29 cellular contexts compared by ENCODE assay signal in the genomic region with DNA sequence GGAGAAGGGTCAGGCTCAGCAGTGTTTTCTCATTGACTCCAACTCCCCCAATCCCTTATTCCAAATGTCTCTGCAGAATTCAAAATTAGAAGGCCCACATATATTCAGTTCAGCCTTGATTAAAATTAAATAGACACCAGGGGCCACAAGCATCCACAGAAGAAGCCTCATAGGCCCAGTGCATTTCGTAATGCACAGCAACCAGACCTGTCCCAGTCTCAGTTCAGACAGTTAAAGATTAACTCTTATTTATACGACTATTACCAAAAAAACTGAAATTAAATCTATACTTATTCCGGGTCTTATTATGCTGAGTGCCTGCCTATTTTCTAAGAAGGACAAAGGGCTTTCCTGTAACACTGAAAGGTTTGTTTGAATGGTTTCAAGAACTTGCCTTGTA. TPM values are rescaled to one million over a fixed set of nuclear protein-coding genes. Genes with fewer than 3 reads are reported as not detected.
"Had no signal": no experiment of that assay in that cellular context is flagged by ENCODE, and none has a peak within 500 bp of the region (broad histone marks: within the 10 kb centered on the region; RNA-seq: fewer than 3 reads in every experiment).

No MANE protein-coding gene starts in this region.

- H3K27me3 ChIP-seq: adrenal gland, MG63 had no signal

- ATAC-seq: activated CD8-positive, alpha-beta memory T cell treated with anti-CD3 and anti-CD28 coated beads, Interleukin-2, amount 10 ng/mL, durations not matched to agents 7 days and 5 days; Panc1; Right ventricle myocardium inferior; T-cell had no signal

- H3K4me1 Mint-ChIP-seq: activated B cell treated with CpG ODN at 0.5 μM for 24 hours had no signal

- H3K4me3 ChIP-seq: adrenal gland, MG63, SK-N-MC had no signal

- H3K27ac ChIP-seq: adrenal gland, SK-N-MC had no signal

- DNase-seq: activated B cell treated with CpG ODN at 0.5 μM for 24 hours; activated CD4-positive, alpha-beta T cell treated with anti-CD3 and anti-CD28 coated beads for 1 hour; activated CD4-positive, alpha-beta T cell treated with anti-CD3 and anti-CD28 coated beads, Interleukin-2, amount 10 ng/mL, durations not matched to agents 24 days and 14 days; activated CD4-positive, alpha-beta T cell treated with anti-CD3 and anti-CD28 coated beads, Interleukin-2, amount 50 U/mL, for 48 hours; activated CD8-positive, alpha-beta memory T cell treated with anti-CD3 and anti-CD28 coated beads, Interleukin-2, amount 10 ng/mL, durations not matched to agents 7 days and 5 days; activated effector memory CD4-positive, alpha-beta T cell treated with Interleukin-2 at 50 U/mL for 16 hours; activated naive CD4-positive, alpha-beta T cell; activated naive CD8-positive, alpha-beta T cell treated with anti-CD3 and anti-CD28 coated beads for 36 hours; anterior cingulate cortex; cerebellar nuclear complex; MG63; MV-4-11; NCI-H1092 treated with DMSO at 0.1 percent for 48 hours; NCI-H1417 treated with DMSO at 0.1 percent for 48 hours; NCI-H1694; NCI-H2029; NCI-H345; NCI-H510A; NCI-H526 treated with DMSO at 0.1 percent for 48 hours; NCI-H82; OCI-M1; RPMI8226; T-cell; T-helper 2 cell; T1000 had no signal

- H3K27ac Mint-ChIP-seq: activated B cell treated with CpG ODN at 0.5 μM for 24 hours; activated CD8-positive, alpha-beta memory T cell treated with anti-CD3 and anti-CD28 coated beads, Interleukin-2, amount 10 ng/mL, durations not matched to agents 7 days and 5 days; activated naive CD8-positive, alpha-beta T cell treated with anti-CD3 and anti-CD28 coated beads for 36 hours; T-cell had no signal

- H3K4me3 Mint-ChIP-seq: activated B cell treated with CpG ODN at 0.5 μM for 24 hours; activated CD4-positive, alpha-beta T cell treated with anti-CD3 and anti-CD28 coated beads, Interleukin-2, amount 10 ng/mL, durations not matched to agents 24 days and 14 days; activated CD8-positive, alpha-beta memory T cell treated with anti-CD3 and anti-CD28 coated beads, Interleukin-2, amount 10 ng/mL, durations not matched to agents 7 days and 5 days; activated naive CD8-positive, alpha-beta T cell treated with anti-CD3 and anti-CD28 coated beads for 36 hours; T-cell had no signal

- H3K27me3 Mint-ChIP-seq: activated B cell treated with CpG ODN at 0.5 μM for 24 hours; activated CD4-positive, alpha-beta T cell treated with anti-CD3 and anti-CD28 coated beads, Interleukin-2, amount 10 ng/mL, durations not matched to agents 24 days and 14 days; activated CD8-positive, alpha-beta memory T cell treated with anti-CD3 and anti-CD28 coated beads, Interleukin-2, amount 10 ng/mL, durations not matched to agents 7 days and 5 days; activated naive CD8-positive, alpha-beta T cell treated with anti-CD3 and anti-CD28 coated beads for 36 hours; T-cell had no signal

- H3K9me3 Mint-ChIP-seq: activated B cell treated with CpG ODN at 0.5 μM for 24 hours; activated CD4-positive, alpha-beta T cell treated with anti-CD3 and anti-CD28 coated beads, Interleukin-2, amount 10 ng/mL, durations not matched to agents 24 days and 14 days; activated naive CD8-positive, alpha-beta T cell treated with anti-CD3 and anti-CD28 coated beads for 36 hours; T-cell had no signal

- H3K9me3 ChIP-seq: adrenal gland, MG63 had no signal

RNA-seq across cellular contexts. Expression of gene GSG1L, which starts 41.8 kb away (rescaled TPM):
- total RNA-seq: activated B cell treated with CpG ODN at 0.5 μM for 24 hours; activated CD4-positive, alpha-beta T cell treated with anti-CD3 and anti-CD28 coated beads, Interleukin-2, amount 10 ng/mL, durations not matched to agents 24 days and 14 days; activated CD8-positive, alpha-beta memory T cell treated with anti-CD3 and anti-CD28 coated beads, Interleukin-2, amount 10 ng/mL, durations not matched to agents 7 days and 5 days; activated naive CD8-positive, alpha-beta T cell treated with anti-CD3 and anti-CD28 coated beads for 36 hours; adrenal gland; T-cell had no signal
